In the genomic region with DNA sequence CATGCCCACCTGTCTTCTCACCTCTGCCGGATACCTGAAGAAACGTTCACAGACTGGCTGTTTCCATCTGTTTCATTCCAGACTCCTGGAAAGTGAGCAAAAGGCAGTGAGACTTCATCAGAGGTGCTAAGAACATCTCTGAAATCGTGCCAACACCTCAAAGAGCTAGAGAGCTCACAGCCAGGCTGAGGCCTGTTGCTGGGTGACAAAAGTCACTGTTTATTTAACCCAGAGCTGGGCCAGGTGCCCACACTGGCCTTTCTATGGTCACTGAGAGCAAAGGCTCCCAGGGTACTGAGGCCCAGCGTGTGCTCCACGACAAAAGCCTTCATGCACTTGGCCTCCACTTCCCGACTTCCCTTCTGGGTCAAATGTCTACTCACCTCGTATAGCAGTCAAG, we compare ENCODE assay signal across 11 cellular contexts. TPM values are rescaled to one million over a fixed set of nuclear protein-coding genes. Genes with fewer than 3 reads are reported as not detected.
DNase-seq lines count a peak whose midpoint lies in the region; ATAC-seq and TF ChIP-seq lines count a peak whose summit lies in the region.
"Had no signal": no experiment of that assay in that cellular context is flagged by ENCODE, and none has a peak within 500 bp of the region (broad histone marks: within the 10 kb centered on the region; RNA-seq: fewer than 3 reads in every experiment).

No MANE protein-coding gene starts in this region.

- H3K4me1 ChIP-seq in gastrocnemius medialis: peaks cover 13 to 23% of the 10 kb centered on the region in 2 donors

- ATAC-seq in gastrocnemius medialis: peak in 1 of 2 donors; percentile 7
- ATAC-seq in GM21529 (IDR thresholded peaks at IDR 0.05; ENCODE audit: unreplicated experiment): no peak
- no peak for ATAC-seq in HG03342 (IDR thresholded peaks at IDR 0.05; ENCODE audit: unreplicated experiment)
- ATAC-seq in HG03159 (IDR thresholded peaks at IDR 0.05; ENCODE audit: unreplicated experiment): no peak

- H3K27ac ChIP-seq in RWPE1: peak overlapping the region; percentile 76
- H3K27ac ChIP-seq in gastrocnemius medialis: peak overlapping the region; percentile 74 to 83 (median 80)

- intact Hi-C loops in gastrocnemius medialis (cut with DNase I; ENCODE audit: low total_unique reads): loop anchor here (5.0 to 10.0 kb wide), 3 partner anchors 142 to 1651 kb away; a partner anchor contains a TSS

- DNase-seq in LNCaP clone FGC (ENCODE audit: low read depth) (peak; percentile 77), RWPE1 (ENCODE audit: low spot score) (no peak), iris pigment epithelial cell (ENCODE audit: low read depth) (peak; percentile 20), gastrocnemius medialis (no peak), NCI-H446 treated with DMSO at 0.1 percent for 48 hours (lab: John Stamatoyannopoulos, UW) (no peak)
- DNase-seq: activated T-cell treated with anti-CD3 and anti-CD28 coated beads, Interleukin-2, amount 50 U/mL, for 24 hours; hippocampal formation; NCI-H1694 treated with DMSO at 0.1 percent for 48 hours had no signal

- H3K9me3 ChIP-seq in gastrocnemius medialis: no peaks in the 10 kb centered on the region

- POLR2A ChIA-PET in RWPE1 (lab: Yijun Ruan, JAX; ENCODE audit: low non-redundant PET): no interaction called here

- TF ChIP-seq POLR2A in gastrocnemius medialis (IDR thresholded peaks at IDR 0.05): no peak

- H3K4me3 ChIP-seq in LNCaP clone FGC (ENCODE audit: low read depth, low read length) (no peak overlapping the region), gastrocnemius medialis (no peak overlapping the region)

- TF ChIP-seq CTCF in LNCaP clone FGC (IDR thresholded peaks at IDR 0.05; ENCODE audit: control insufficient read depth, extremely low read depth, insufficient read depth): no peak
- no peak for TF ChIP-seq CTCF in RWPE1 (conservative IDR thresholded peaks at IDR 0.05; ENCODE audit: low read depth)
- no peak for TF ChIP-seq CTCF in gastrocnemius medialis (IDR thresholded peaks at IDR 0.05 in 4 of 5, conservative IDR thresholded peaks at IDR 0.05 in 1 of 5)

- H3K27me3 ChIP-seq in gastrocnemius medialis: no peaks in the 10 kb centered on the region

- CTCF ChIA-PET in RWPE1 (lab: Yijun Ruan, JAX): no interaction called here

- H3K36me3 ChIP-seq in gastrocnemius medialis: no peaks in the 10 kb centered on the region

- in situ Hi-C loops in gastrocnemius medialis (cut with MboI; ENCODE audit: low sequenced_read_pairs in 4 of 4): no loop called here

RNA-seq across cellular contexts. Expression of a gene that starts 3.7 kb away (rescaled TPM):
- total RNA-seq in gastrocnemius medialis: 10 to 100 TPM; 10.5 to 25.2 (median 17.4) TPM

RNA-seq across cellular contexts. Expression of a gene that starts 54.8 kb away (rescaled TPM):
- 100 to 1,000 TPM; 136 to 240 (median 191) TPM for total RNA-seq in gastrocnemius medialis

Comparison
In these comparisons a context has a peak if more than half of its experiments do, and no peak if none do; other contexts are left out.
1. DNase-seq: peak in LNCaP clone FGC (single experiment) and iris pigment epithelial cell (single experiment); none in RWPE1 (single experiment), gastrocnemius medialis (0 of 2) and NCI-H446 treated with DMSO at 0.1 percent for 48 hours (single experiment).